In the genomic region with DNA sequence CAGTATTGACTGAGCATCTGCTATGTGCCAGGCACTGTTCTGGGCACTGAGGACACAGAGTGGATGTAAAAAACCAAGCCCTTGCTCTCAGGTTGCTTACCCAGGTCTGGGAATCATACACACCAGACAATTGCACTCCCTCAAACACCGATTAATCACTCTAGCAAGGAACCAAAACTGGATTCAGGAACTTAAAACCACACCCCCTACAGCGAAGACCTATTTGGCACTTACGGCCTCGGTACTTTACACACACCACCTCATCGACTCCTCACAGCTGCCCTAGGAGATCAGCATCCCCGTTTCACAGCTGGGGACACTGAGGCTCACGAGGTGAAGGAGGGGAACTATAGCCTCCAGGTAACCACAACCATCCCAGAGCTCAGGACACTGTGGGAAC, we compare ENCODE assay signal across 9 cellular contexts. TPM values are rescaled to one million over a fixed set of nuclear protein-coding genes. Genes with fewer than 3 reads are reported as not detected.
A peak's percentile ranks its signal among the peaks of the same experiment; 100 is the strongest.
DNase-seq lines count a peak whose midpoint lies in the region; ATAC-seq lines count a peak whose summit lies in the region.
"Had no signal": no experiment of that assay in that cellular context is flagged by ENCODE, and none has a peak within 500 bp of the region (broad histone marks: within the 10 kb centered on the region; RNA-seq: fewer than 3 reads in every experiment).

No MANE protein-coding gene starts in this region.

- H3K27ac Mint-ChIP-seq in T-helper 1 cell treated with Interleukin-12 subunit alpha and Interleukin-12 subunit beta and Interleukin-4 antibody, amounts not matched to agents 30 μg/mL and 1 μg/mL, for 36 hours: no peak overlapping the region
- no peak overlapping the region for H3K27ac Mint-ChIP-seq in activated T-helper 17 cell treated with anti-CD3 and anti-CD28 coated beads, Interleukin-2, amount 50 U/mL, for 72 hours
- no peak overlapping the region for H3K27ac Mint-ChIP-seq in stimulated activated naive B cell treated with anti-CD40 and anti-IgM and Interleukin-4, amounts not matched to agents 10 μg/mL and 1 μg/mL and 100 μg/mL, for 72 hours

- H3K4me1 ChIP-seq in HAP-1: peaks cover 21% of the 10 kb centered on the region

- H3K36me3 Mint-ChIP-seq in T-helper 1 cell treated with Interleukin-12 subunit alpha and Interleukin-12 subunit beta and Interleukin-4 antibody, amounts not matched to agents 30 μg/mL and 1 μg/mL, for 36 hours (ENCODE audit: low read depth): no peaks in the 10 kb centered on the region
- H3K36me3 Mint-ChIP-seq in activated T-helper 17 cell treated with anti-CD3 and anti-CD28 coated beads, Interleukin-2, amount 50 U/mL, for 72 hours (ENCODE audit: low read depth): no peaks in the 10 kb centered on the region
- H3K36me3 Mint-ChIP-seq in stimulated activated naive B cell treated with anti-CD40 and anti-IgM and Interleukin-4, amounts not matched to agents 10 μg/mL and 1 μg/mL and 100 μg/mL, for 72 hours: no peaks in the 10 kb centered on the region

- no peak for ATAC-seq in activated T-helper 17 cell treated with anti-CD3 and anti-CD28 coated beads, Interleukin-2, amount 50 U/mL, for 72 hours (replicated peaks)
- ATAC-seq in stimulated activated naive B cell treated with anti-CD40 and anti-IgM and Interleukin-4, amounts not matched to agents 10 μg/mL and 1 μg/mL and 100 μg/mL, for 72 hours (replicated peaks): no peak
- no peak for ATAC-seq in HG03432 (IDR thresholded peaks at IDR 0.05; ENCODE audit: unreplicated experiment)

- H3K9me3 ChIP-seq in iPS-18c (ENCODE audit: control insufficient read depth, insufficient read depth, low read length): no peaks in the 10 kb centered on the region
- no peaks in the 10 kb centered on the region for H3K9me3 ChIP-seq in HAP-1

- H3K4me3 Mint-ChIP-seq in T-helper 1 cell treated with Interleukin-12 subunit alpha and Interleukin-12 subunit beta and Interleukin-4 antibody, amounts not matched to agents 30 μg/mL and 1 μg/mL, for 36 hours: peak overlapping the region; percentile 53
- H3K4me3 Mint-ChIP-seq in activated T-helper 17 cell treated with anti-CD3 and anti-CD28 coated beads, Interleukin-2, amount 50 U/mL, for 72 hours: peak overlapping the region; percentile 94
- H3K4me3 Mint-ChIP-seq in stimulated activated naive B cell treated with anti-CD40 and anti-IgM and Interleukin-4, amounts not matched to agents 10 μg/mL and 1 μg/mL and 100 μg/mL, for 72 hours: peak overlapping the region; percentile 96 to 98

- in situ Hi-C loops in HAP-1 (cut with MboI; ENCODE audit: low sequenced_read_pairs): no loop called here

- DNase-seq in T-helper 1 cell (no peak), D341Med (ENCODE audit: low spot score) (no peak), HAP-1 (ENCODE audit: low spot score in 2 of 2) (no peak)
- no peak for DNase-seq in stimulated activated naive B cell treated with anti-CD40 and anti-IgM and Interleukin-4, amounts not matched to agents 10 μg/mL and 1 μg/mL and 100 μg/mL, for 72 hours
- DNase-seq: ACHN had no signal

- peak overlapping the region; percentile 76 for H3K4me3 ChIP-seq in iPS-18c (ENCODE audit: insufficient read depth, low read depth, low read length)
- H3K4me3 ChIP-seq in HAP-1: no peak overlapping the region; the same call in 1 of the 2 replicates

- no peaks in the 10 kb centered on the region for H3K9me3 Mint-ChIP-seq in T-helper 1 cell treated with Interleukin-12 subunit alpha and Interleukin-12 subunit beta and Interleukin-4 antibody, amounts not matched to agents 30 μg/mL and 1 μg/mL, for 36 hours
- H3K9me3 Mint-ChIP-seq in activated T-helper 17 cell treated with anti-CD3 and anti-CD28 coated beads, Interleukin-2, amount 50 U/mL, for 72 hours: no peaks in the 10 kb centered on the region
- no peaks in the 10 kb centered on the region for H3K9me3 Mint-ChIP-seq in stimulated activated naive B cell treated with anti-CD40 and anti-IgM and Interleukin-4, amounts not matched to agents 10 μg/mL and 1 μg/mL and 100 μg/mL, for 72 hours

- H3K27me3 ChIP-seq in HAP-1 (ENCODE audit: low read depth): no peaks in the 10 kb centered on the region

- no peaks in the 10 kb centered on the region; the same call in 1 of the 2 replicates for H3K36me3 ChIP-seq in HAP-1 (replicated peaks)

- peaks cover 37% of the 10 kb centered on the region for H3K4me1 Mint-ChIP-seq in T-helper 1 cell treated with Interleukin-12 subunit alpha and Interleukin-12 subunit beta and Interleukin-4 antibody, amounts not matched to agents 30 μg/mL and 1 μg/mL, for 36 hours (ENCODE audit: low read depth)
- peaks cover 27% of the 10 kb centered on the region for H3K4me1 Mint-ChIP-seq in activated T-helper 17 cell treated with anti-CD3 and anti-CD28 coated beads, Interleukin-2, amount 50 U/mL, for 72 hours
- peaks cover 54 to 70% of the 10 kb centered on the region in 2 donors for H3K4me1 Mint-ChIP-seq in stimulated activated naive B cell treated with anti-CD40 and anti-IgM and Interleukin-4, amounts not matched to agents 10 μg/mL and 1 μg/mL and 100 μg/mL, for 72 hours

- H3K27me3 Mint-ChIP-seq in T-helper 1 cell treated with Interleukin-12 subunit alpha and Interleukin-12 subunit beta and Interleukin-4 antibody, amounts not matched to agents 30 μg/mL and 1 μg/mL, for 36 hours (ENCODE audit: low read depth): peaks cover 10% of the 10 kb centered on the region
- H3K27me3 Mint-ChIP-seq in activated T-helper 17 cell treated with anti-CD3 and anti-CD28 coated beads, Interleukin-2, amount 50 U/mL, for 72 hours: no peaks in the 10 kb centered on the region
- H3K27me3 Mint-ChIP-seq in stimulated activated naive B cell treated with anti-CD40 and anti-IgM and Interleukin-4, amounts not matched to agents 10 μg/mL and 1 μg/mL and 100 μg/mL, for 72 hours: no peaks in the 10 kb centered on the region

RNA-seq across cellular contexts. Expression of gene GLTP, which starts 1.6 kb away (rescaled TPM):
- 10 to 100 TPM; 25.7 to 26.4 TPM for total RNA-seq in activated T-helper 17 cell treated with anti-CD3 and anti-CD28 coated beads, Interleukin-2, amount 50 U/mL, for 72 hours

RNA-seq across cellular contexts. Expression of gene TCHP, which starts 21.3 kb away (rescaled TPM):
- total RNA-seq in activated T-helper 17 cell treated with anti-CD3 and anti-CD28 coated beads, Interleukin-2, amount 50 U/mL, for 72 hours: 10 to 100 TPM in 1 of 2 donors, 1 to 10 TPM in 1; 9.8 to 20.2 TPM

RNA-seq across cellular contexts. Expression of gene TRPV4, which starts 45.6 kb away (rescaled TPM):
- not detected for total RNA-seq in activated T-helper 17 cell treated with anti-CD3 and anti-CD28 coated beads, Interleukin-2, amount 50 U/mL, for 72 hours
